Comparison of ENCODE assay signal across 8 cellular contexts in genomic region chr20:32652739-32653526, GRCh38. TPM values are rescaled to one million over a fixed set of nuclear protein-coding genes. Genes with fewer than 3 reads are reported as not detected.
A peak's percentile ranks its signal among the peaks of the same experiment; 100 is the strongest.
DNase-seq lines count a peak whose midpoint lies in the region; ATAC-seq and TF ChIP-seq lines count a peak whose summit lies in the region.

No MANE protein-coding gene starts in this region.

- ATAC-seq in HG03469 (IDR thresholded peaks at IDR 0.05; ENCODE audit: unreplicated experiment): no peak

- no peak overlapping the region for H3K27ac ChIP-seq in HL-60 (replicated peaks)
- no peak overlapping the region for H3K27ac ChIP-seq in effector memory CD4-positive, alpha-beta T cell (ENCODE audit: insufficient read depth, low read length, poor library complexity, severe bottlenecking)

- DNase-seq in GM04504 (ENCODE audit: low read depth): peak; percentile 48
- DNase-seq in HL-60 (ENCODE audit: low read depth in 1 of 2, low spot score in 1 of 2): peak; percentile 84 to 91
- peak; percentile 20 for DNase-seq in NT2/D1 (ENCODE audit: low read depth, low spot score)
- DNase-seq in activated CD8-positive, alpha-beta memory T cell treated with anti-CD3 and anti-CD28 coated beads for 48 hours (ENCODE audit: low read depth in 2 of 3, low spot score in 2 of 3): peak; percentile 68 to 90 (median 89)
- peak; percentile 71 to 83 (median 79) for DNase-seq in effector memory CD4-positive, alpha-beta T cell
- peak; percentile 92 for DNase-seq in mesenteric fat pad (ENCODE audit: low spot score)
- DNase-seq in stimulated activated CD8-positive, alpha-beta memory T cell treated with anti-CD3 and anti-CD28 coated beads, Interleukin-2, amount 100 ng/mL, for 1 hour (ENCODE audit: low read depth in 2 of 2): peak; percentile 79 to 82

- peak overlapping the region; percentile 26 for H3K9ac ChIP-seq in NT2/D1 (ENCODE audit: insufficient read length, low read depth)

- H3K27me3 ChIP-seq in HL-60 (ENCODE audit: insufficient read depth, poor library complexity, severe bottlenecking): no peaks in the 10 kb centered on the region
- H3K27me3 ChIP-seq in NT2/D1 (ENCODE audit: insufficient read depth, insufficient read length): no peaks in the 10 kb centered on the region
- no peaks in the 10 kb centered on the region for H3K27me3 ChIP-seq in effector memory CD4-positive, alpha-beta T cell (replicated peaks; ENCODE audit: control insufficient read depth, insufficient read depth, low read length, poor library complexity, severe bottlenecking)

- H3K36me3 ChIP-seq in NT2/D1 (ENCODE audit: insufficient read depth, insufficient read length, low read length): no peaks in the 10 kb centered on the region
- H3K36me3 ChIP-seq in effector memory CD4-positive, alpha-beta T cell (ENCODE audit: control insufficient read depth, insufficient read depth, low read length): no peaks in the 10 kb centered on the region

- H3K9me3 ChIP-seq in NT2/D1 (ENCODE audit: insufficient read depth, low read length): peaks cover 8% of the 10 kb centered on the region; the same call in 1 of the 2 replicates
- no peaks in the 10 kb centered on the region for H3K9me3 ChIP-seq in effector memory CD4-positive, alpha-beta T cell (ENCODE audit: control insufficient read depth, low read length)

- peak; percentile 68 for TF ChIP-seq CTCF in HL-60 (IDR thresholded peaks at IDR 0.05; ENCODE audit: insufficient read depth, low read length)

- H3K4me3 ChIP-seq in HL-60 (replicated peaks; ENCODE audit: insufficient read depth, low read length) (no peak overlapping the region), NT2/D1 (ENCODE audit: insufficient read length, low read depth) (no peak overlapping the region)
- peak overlapping the region; percentile 34 for H3K4me3 ChIP-seq in effector memory CD4-positive, alpha-beta T cell (ENCODE audit: insufficient read depth, low read depth, low read length, poor library complexity, severe bottlenecking)

- peaks cover 8% of the 10 kb centered on the region for H3K4me1 ChIP-seq in NT2/D1 (ENCODE audit: insufficient read depth, insufficient read length)
- peaks cover 5% of the 10 kb centered on the region for H3K4me1 ChIP-seq in effector memory CD4-positive, alpha-beta T cell (ENCODE audit: control insufficient read depth, insufficient read depth, low read length, poor library complexity, severe bottlenecking)

RNA-seq across cellular contexts. Expression of gene C20orf203, which starts 20.8 kb away (rescaled TPM):
- total RNA-seq in mesenteric fat pad: not detected

Comparison
In these comparisons a context has a peak if more than half of its experiments do, and no peak if none do; other contexts are left out.
1. DNase-seq: peak in every context shown above with its lines; median percentile 92 in mesenteric fat pad; 89 in activated CD8-positive, alpha-beta memory T cell treated with anti-CD3 and anti-CD28 coated beads for 48 hours; 88 in HL-60; 80 in stimulated activated CD8-positive, alpha-beta memory T cell treated with anti-CD3 and anti-CD28 coated beads, Interleukin-2, amount 100 ng/mL, for 1 hour; 79 in effector memory CD4-positive, alpha-beta T cell; 48 in GM04504; 20 in NT2/D1.